ENCODE assay signal across 38 cellular contexts in the genomic region with DNA sequence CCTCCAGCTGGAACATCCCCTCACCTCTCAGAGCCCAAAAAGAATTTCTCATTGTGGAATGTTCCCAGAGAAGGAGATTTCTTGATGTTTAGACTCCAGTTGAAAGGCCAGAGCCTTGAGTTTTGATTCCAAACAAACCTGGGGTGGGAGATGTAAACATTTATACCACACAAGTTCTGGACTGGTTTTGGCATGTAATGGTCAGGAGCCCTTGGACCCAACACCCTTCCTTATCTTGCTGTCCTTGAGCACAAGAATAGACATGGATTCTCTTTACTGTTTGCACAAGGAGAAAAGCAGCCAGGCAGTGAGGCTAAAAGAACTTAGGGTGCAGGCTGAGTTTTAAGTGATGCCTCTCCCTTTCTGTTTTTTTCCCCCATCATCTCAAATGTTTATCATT. TPM values are rescaled to one million over a fixed set of nuclear protein-coding genes. Genes with fewer than 3 reads are reported as not detected.
"Had no signal": no experiment of that assay in that cellular context is flagged by ENCODE, and none has a peak within 500 bp of the region (broad histone marks: within the 10 kb centered on the region; RNA-seq: fewer than 3 reads in every experiment).

No MANE protein-coding gene starts in this region.

- DNase-seq: activated B cell treated with CpG ODN at 0.5 μM for 24 hours; activated CD4-positive, alpha-beta memory T cell treated with anti-CD3 and anti-CD28 coated beads for 36 hours; activated CD4-positive, alpha-beta T cell treated with anti-CD3 and anti-CD28 coated beads for 4 hours; activated CD4-positive, alpha-beta T cell treated with anti-CD3 and anti-CD28 coated beads, Interleukin-2, amount 10 ng/mL, durations not matched to agents 24 days and 14 days; activated CD4-positive, alpha-beta T cell treated with anti-CD3 and anti-CD28 coated beads, Interleukin-2, amount 50 U/mL, for 1 hour; activated CD4-positive, alpha-beta T cell treated with anti-CD3 and anti-CD28 coated beads, Interleukin-2, amount 50 U/mL, for 4 hours; activated CD4-positive, CD25-positive, alpha-beta regulatory T cell treated with anti-CD3 and anti-CD28 coated beads, Interleukin-2, amount 50 U/mL, for 72 hours; activated CD8-positive, alpha-beta memory T cell treated with anti-CD3 and anti-CD28 coated beads, Interleukin-2, amount 50 U/mL, for 4 hours; activated CD8-positive, alpha-beta T cell treated with anti-CD3 and anti-CD28 coated beads for 36 hours; activated effector memory CD4-positive, alpha-beta T cell treated with anti-CD3 and anti-CD28 coated beads, Interleukin-2, amount 50 U/mL, for 16 hours; activated gamma-delta T cell treated with Interleukin-2 at 50 U/mL for 16 hours; activated naive CD4-positive, alpha-beta T cell; activated naive CD4-positive, alpha-beta T cell treated with anti-CD3 and anti-CD28 coated beads for 36 hours; activated naive CD4-positive, alpha-beta T cell treated with anti-CD3 and anti-CD28 coated beads, Interleukin-2, amount 50 U/mL, for 16 hours; activated naive CD8-positive, alpha-beta T cell treated with anti-CD3 and anti-CD28 coated beads for 36 hours; activated T-cell treated with anti-CD3 and anti-CD28 coated beads for 4 hours; activated T-cell treated with anti-CD3 and anti-CD28 coated beads, Interleukin-2, amount 50 U/mL, for 1 hour; activated T-cell treated with anti-CD3 and anti-CD28 coated beads, Interleukin-2, amount 50 U/mL, for 4 hours; activated T-cell treated with anti-CD3 and anti-CD28 coated beads, Interleukin-2, amount 50 U/mL, for 72 hours; adrenal gland; amygdala; anterior cingulate cortex; caudate nucleus; T-cell; T-helper 2 cell; T-helper 9 cell had no signal

- H3K27ac Mint-ChIP-seq: activated B cell treated with CpG ODN at 0.5 μM for 24 hours; activated CD4-positive, alpha-beta memory T cell treated with anti-CD3 and anti-CD28 coated beads for 36 hours; activated CD4-positive, alpha-beta T cell treated with anti-CD3 and anti-CD28 coated beads, Interleukin-2, amount 10 ng/mL, durations not matched to agents 24 days and 14 days; activated CD8-positive, alpha-beta T cell treated with anti-CD3 and anti-CD28 coated beads for 36 hours; activated naive CD4-positive, alpha-beta T cell treated with anti-CD3 and anti-CD28 coated beads for 36 hours; activated naive CD4-positive, alpha-beta T cell treated with anti-CD3 and anti-CD28 coated beads, Interleukin-2, amount 50 U/mL, for 72 hours; activated naive CD8-positive, alpha-beta T cell treated with anti-CD3 and anti-CD28 coated beads for 36 hours; activated T-cell treated with anti-CD3 and anti-CD28 coated beads, Interleukin-2, amount 50 U/mL, for 72 hours; activated T-helper 1 cell treated with anti-CD3 and anti-CD28 coated beads, Interleukin-12 subunit alpha, Interleukin-12 subunit beta, Interleukin-2, Interleukin-4 antibody, amounts not matched to agents 30 ng/mL and 10 ng/mL and 1 ng/mL, durations not matched to agents 14 hours and 24 hours and 36 hours; activated T-helper 17 cell treated with anti-CD3 and anti-CD28 coated beads, Interleukin-2, amount 50 U/mL, for 72 hours; brain; T-cell; T-helper 2 cell treated with Interferon-gamma antibody and Interleukin-4, amounts not matched to agents 5 μg/mL and 100 μg/mL, for 36 hours had no signal

- H3K36me3 ChIP-seq: adrenal gland, ascending aorta, cardiac muscle cell had no signal

- H3K4me3 Mint-ChIP-seq: activated B cell treated with CpG ODN at 0.5 μM for 24 hours; activated CD4-positive, alpha-beta memory T cell treated with anti-CD3 and anti-CD28 coated beads for 36 hours; activated CD4-positive, alpha-beta T cell treated with anti-CD3 and anti-CD28 coated beads, Interleukin-2, amount 10 ng/mL, durations not matched to agents 24 days and 14 days; activated CD8-positive, alpha-beta T cell treated with anti-CD3 and anti-CD28 coated beads for 36 hours; activated naive CD4-positive, alpha-beta T cell treated with anti-CD3 and anti-CD28 coated beads for 36 hours; activated naive CD8-positive, alpha-beta T cell treated with anti-CD3 and anti-CD28 coated beads for 36 hours; activated T-cell treated with anti-CD3 and anti-CD28 coated beads, Interleukin-2, amount 50 U/mL, for 4 hours; activated T-cell treated with anti-CD3 and anti-CD28 coated beads, Interleukin-2, amount 50 U/mL, for 72 hours; activated T-helper 1 cell treated with anti-CD3 and anti-CD28 coated beads, Interleukin-12 subunit alpha, Interleukin-12 subunit beta, Interleukin-2, Interleukin-4 antibody, amounts not matched to agents 30 ng/mL and 10 ng/mL and 1 ng/mL, durations not matched to agents 14 hours and 24 hours and 36 hours; activated T-helper 17 cell treated with anti-CD3 and anti-CD28 coated beads, Interleukin-2, amount 50 U/mL, for 72 hours; brain; central memory CD8-positive, alpha-beta T cell; T-cell; T-helper 2 cell treated with Interferon-gamma antibody and Interleukin-4, amounts not matched to agents 5 μg/mL and 100 μg/mL, for 36 hours had no signal

- ATAC-seq: activated CD8-positive, alpha-beta T cell treated with anti-CD3 and anti-CD28 coated beads for 36 hours; activated naive CD4-positive, alpha-beta T cell treated with anti-CD3 and anti-CD28 coated beads, Interleukin-2, amount 50 U/mL, for 72 hours; activated T-cell treated with anti-CD3 and anti-CD28 coated beads, Interleukin-2, amount 50 U/mL, for 4 hours; activated T-cell treated with anti-CD3 and anti-CD28 coated beads, Interleukin-2, amount 50 U/mL, for 72 hours; activated T-helper 17 cell treated with anti-CD3 and anti-CD28 coated beads, Interleukin-2, amount 50 U/mL, for 72 hours; T-cell had no signal

- H3K36me3 Mint-ChIP-seq: activated CD4-positive, alpha-beta memory T cell treated with anti-CD3 and anti-CD28 coated beads for 36 hours; activated naive CD4-positive, alpha-beta T cell treated with anti-CD3 and anti-CD28 coated beads, Interleukin-2, amount 50 U/mL, for 72 hours; activated naive CD8-positive, alpha-beta T cell treated with anti-CD3 and anti-CD28 coated beads for 36 hours; brain; T-cell had no signal

- H3K27ac ChIP-seq: adrenal gland, ascending aorta, cardiac muscle cell, VCaP had no signal

- H3K27me3 ChIP-seq: adrenal gland, ascending aorta had no signal

- H3K9me3 Mint-ChIP-seq: activated B cell treated with CpG ODN at 0.5 μM for 24 hours; activated CD4-positive, alpha-beta memory T cell treated with anti-CD3 and anti-CD28 coated beads for 36 hours; activated CD4-positive, alpha-beta T cell treated with anti-CD3 and anti-CD28 coated beads, Interleukin-2, amount 10 ng/mL, durations not matched to agents 24 days and 14 days; activated CD8-positive, alpha-beta T cell treated with anti-CD3 and anti-CD28 coated beads for 36 hours; activated naive CD4-positive, alpha-beta T cell treated with anti-CD3 and anti-CD28 coated beads for 36 hours; activated naive CD4-positive, alpha-beta T cell treated with anti-CD3 and anti-CD28 coated beads, Interleukin-2, amount 50 U/mL, for 72 hours; activated naive CD8-positive, alpha-beta T cell treated with anti-CD3 and anti-CD28 coated beads for 36 hours; activated T-cell treated with anti-CD3 and anti-CD28 coated beads, Interleukin-2, amount 50 U/mL, for 4 hours; activated T-cell treated with anti-CD3 and anti-CD28 coated beads, Interleukin-2, amount 50 U/mL, for 72 hours; activated T-helper 1 cell treated with anti-CD3 and anti-CD28 coated beads, Interleukin-12 subunit alpha, Interleukin-12 subunit beta, Interleukin-2, Interleukin-4 antibody, amounts not matched to agents 30 ng/mL and 10 ng/mL and 1 ng/mL, durations not matched to agents 14 hours and 24 hours and 36 hours; activated T-helper 17 cell treated with anti-CD3 and anti-CD28 coated beads, Interleukin-2, amount 50 U/mL, for 72 hours; central memory CD8-positive, alpha-beta T cell; T-cell; T-helper 2 cell treated with Interferon-gamma antibody and Interleukin-4, amounts not matched to agents 5 μg/mL and 100 μg/mL, for 36 hours had no signal

- H3K4me1 Mint-ChIP-seq: activated T-helper 17 cell treated with anti-CD3 and anti-CD28 coated beads, Interleukin-2, amount 50 U/mL, for 72 hours had no signal

- H3K9me3 ChIP-seq: adrenal gland, ascending aorta had no signal

- H3K4me3 ChIP-seq: adrenal gland, ascending aorta, cardiac muscle cell had no signal

RNA-seq across cellular contexts. Expression of a gene that starts 4.5 kb away (rescaled TPM):
- total RNA-seq: activated B cell treated with CpG ODN at 0.5 μM for 24 hours; activated CD4-positive, alpha-beta memory T cell treated with anti-CD3 and anti-CD28 coated beads for 36 hours; activated CD4-positive, alpha-beta T cell treated with anti-CD3 and anti-CD28 coated beads, Interleukin-2, amount 10 ng/mL, durations not matched to agents 24 days and 14 days; activated CD8-positive, alpha-beta memory T cell treated with anti-CD3 and anti-CD28 coated beads for 36 hours; activated CD8-positive, alpha-beta T cell treated with anti-CD3 and anti-CD28 coated beads for 36 hours; activated naive CD4-positive, alpha-beta T cell treated with anti-CD3 and anti-CD28 coated beads for 36 hours; activated naive CD4-positive, alpha-beta T cell treated with anti-CD3 and anti-CD28 coated beads, Interleukin-2, amount 50 U/mL, for 72 hours; activated naive CD8-positive, alpha-beta T cell treated with anti-CD3 and anti-CD28 coated beads for 36 hours; activated T-cell treated with anti-CD3 and anti-CD28 coated beads, Interleukin-2, amount 50 U/mL, for 4 hours; activated T-cell treated with anti-CD3 and anti-CD28 coated beads, Interleukin-2, amount 50 U/mL, for 72 hours; activated T-helper 1 cell treated with anti-CD3 and anti-CD28 coated beads, Interleukin-12 subunit alpha, Interleukin-12 subunit beta, Interleukin-2, Interleukin-4 antibody, amounts not matched to agents 30 ng/mL and 10 ng/mL and 1 ng/mL, durations not matched to agents 14 hours and 24 hours and 36 hours; activated T-helper 17 cell treated with anti-CD3 and anti-CD28 coated beads, Interleukin-2, amount 50 U/mL, for 72 hours; ascending aorta; cardiac muscle cell; T-helper 1 cell treated with Interleukin-12 subunit alpha and Interleukin-12 subunit beta and Interleukin-4 antibody, amounts not matched to agents 30 ng/mL and 1 ng/mL, for 36 hours had no signal
- polyA plus RNA-seq: cardiac muscle cell had no signal

RNA-seq across cellular contexts. Expression of a gene that starts 35.2 kb away (rescaled TPM):
- total RNA-seq: activated CD4-positive, alpha-beta memory T cell treated with anti-CD3 and anti-CD28 coated beads for 36 hours; activated naive CD8-positive, alpha-beta T cell treated with anti-CD3 and anti-CD28 coated beads for 36 hours; activated T-helper 1 cell treated with anti-CD3 and anti-CD28 coated beads, Interleukin-12 subunit alpha, Interleukin-12 subunit beta, Interleukin-2, Interleukin-4 antibody, amounts not matched to agents 30 ng/mL and 10 ng/mL and 1 ng/mL, durations not matched to agents 14 hours and 24 hours and 36 hours; ascending aorta; bronchial epithelial cell; cardiac muscle cell; T-helper 1 cell treated with Interleukin-12 subunit alpha and Interleukin-12 subunit beta and Interleukin-4 antibody, amounts not matched to agents 30 ng/mL and 1 ng/mL, for 36 hours had no signal
